7 cellular contexts compared by ENCODE assay signal in genomic region chr18:8705941-8706544, GRCh38. TPM values are rescaled to one million over a fixed set of nuclear protein-coding genes. Genes with fewer than 3 reads are reported as not detected.
DNase-seq lines count a peak whose midpoint lies in the region; ATAC-seq and TF ChIP-seq lines count a peak whose summit lies in the region.

No MANE protein-coding gene starts in this region.

- peaks cover 72% of the 10 kb centered on the region for H3K27me3 Mint-ChIP-seq in activated naive CD8-positive, alpha-beta T cell treated with anti-CD3 and anti-CD28 coated beads, Interleukin-2, amount 10 ng/mL, durations not matched to agents 7 days and 5 days

- H3K27ac Mint-ChIP-seq in activated naive CD8-positive, alpha-beta T cell treated with anti-CD3 and anti-CD28 coated beads, Interleukin-2, amount 10 ng/mL, durations not matched to agents 7 days and 5 days: no peak overlapping the region

- H3K4me1 Mint-ChIP-seq in activated naive CD8-positive, alpha-beta T cell treated with anti-CD3 and anti-CD28 coated beads, Interleukin-2, amount 10 ng/mL, durations not matched to agents 7 days and 5 days: peaks cover 11% of the 10 kb centered on the region

- H3K4me3 Mint-ChIP-seq in activated naive CD8-positive, alpha-beta T cell treated with anti-CD3 and anti-CD28 coated beads, Interleukin-2, amount 10 ng/mL, durations not matched to agents 7 days and 5 days: peak overlapping the region; percentile 40

- ATAC-seq in HG03175 (IDR thresholded peaks at IDR 0.05; ENCODE audit: unreplicated experiment) (peak; percentile 6), GM18870 (IDR thresholded peaks at IDR 0.05; ENCODE audit: unreplicated experiment) (no peak)
- no peak for ATAC-seq in activated naive CD8-positive, alpha-beta T cell treated with anti-CD3 and anti-CD28 coated beads, Interleukin-2, amount 10 ng/mL, durations not matched to agents 7 days and 5 days (ENCODE audit: low read depth)

- H3K36me3 Mint-ChIP-seq in activated naive CD8-positive, alpha-beta T cell treated with anti-CD3 and anti-CD28 coated beads, Interleukin-2, amount 10 ng/mL, durations not matched to agents 7 days and 5 days: no peaks in the 10 kb centered on the region

- H3K9me3 Mint-ChIP-seq in activated naive CD8-positive, alpha-beta T cell treated with anti-CD3 and anti-CD28 coated beads, Interleukin-2, amount 10 ng/mL, durations not matched to agents 7 days and 5 days: no peaks in the 10 kb centered on the region

- POLR2A ChIA-PET in activated naive CD8-positive, alpha-beta T cell treated with anti-CD3 and anti-CD28 coated beads, Interleukin-2, amount 10 ng/mL, durations not matched to agents 7 days and 5 days (lab: Charles Lee): no interaction called here

- TF ChIP-seq CTCF in GM13976 (IDR thresholded peaks at IDR 0.05; ENCODE audit: borderline replicate concordance, control extremely low read depth, extremely low read depth, insufficient read depth, missing control alignments): no peak

- DNase-seq in GM13976 (ENCODE audit: low spot score) (peak; percentile 43), epidermal melanocyte (ENCODE audit: insufficient read length, low spot score) (no peak)
- peak; percentile 58 for DNase-seq in activated naive CD8-positive, alpha-beta T cell treated with anti-CD3 and anti-CD28 coated beads, Interleukin-2, amount 10 ng/mL, durations not matched to agents 7 days and 5 days
- DNase-seq in stimulated activated CD4-positive, alpha-beta T cell treated with anti-CD3 and anti-CD28 coated beads, Interleukin-4, amount 100 ng/mL, for 1 hour: peak; percentile 27

- peak overlapping the region; percentile 65 for H3K4me3 ChIP-seq in iPS-11a (ENCODE audit: low read depth, low read length)

- in situ Hi-C loops in GM13976 (cut with MboI; ENCODE audit: low sequenced_read_pairs, unreplicated experiment): no loop called here

RNA-seq across cellular contexts. Expression of gene MTCL1, which starts 0.7 kb away (rescaled TPM):
- under 1 TPM; 0.43 to 0.69 TPM for total RNA-seq in activated naive CD8-positive, alpha-beta T cell treated with anti-CD3 and anti-CD28 coated beads, Interleukin-2, amount 10 ng/mL, durations not matched to agents 7 days and 5 days
